9 cellular contexts compared by ENCODE assay signal in the genomic region with DNA sequence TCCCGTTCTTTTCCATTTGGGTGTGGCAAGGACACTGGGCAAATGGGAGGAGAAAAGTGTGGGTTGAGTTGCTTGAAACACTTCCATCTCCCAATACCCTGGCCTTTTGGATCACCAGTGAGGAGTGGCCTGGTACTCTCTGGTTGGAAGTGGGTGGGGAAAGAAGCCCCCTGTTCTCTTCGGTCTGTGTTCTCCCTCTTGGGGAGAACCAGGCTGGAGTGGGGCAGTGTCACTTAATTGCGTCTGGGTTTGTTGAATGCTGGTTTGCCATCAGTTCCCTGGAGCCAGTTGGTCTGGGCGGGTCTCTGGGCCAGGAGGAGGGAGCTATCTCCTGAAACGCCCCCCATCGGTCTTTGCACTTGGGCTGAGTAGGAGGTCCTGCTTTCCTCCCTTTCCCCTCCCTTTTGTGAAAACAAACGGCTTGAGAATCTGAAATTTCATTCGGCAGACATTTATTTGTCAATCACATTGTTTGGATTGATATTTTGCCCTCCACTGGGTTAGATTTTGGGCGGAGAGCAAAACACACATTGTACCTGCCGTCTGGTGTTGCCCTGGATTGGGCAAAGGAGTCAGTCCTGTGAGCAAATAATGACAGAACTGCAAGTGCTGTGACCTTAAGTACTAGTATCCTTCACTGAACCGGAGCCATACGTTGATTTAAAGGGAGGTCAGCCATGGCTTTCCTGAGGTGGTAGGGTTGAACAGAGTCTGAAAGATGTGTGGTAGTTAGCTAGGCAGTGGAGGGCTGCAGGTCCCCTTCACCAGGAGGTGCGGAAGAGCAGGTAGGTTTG. TPM values are rescaled to one million over a fixed set of nuclear protein-coding genes. Genes with fewer than 3 reads are reported as not detected.
DNase-seq lines count a peak whose midpoint lies in the region; ATAC-seq and TF ChIP-seq lines count a peak whose summit lies in the region.
"Had no signal": no experiment of that assay in that cellular context is flagged by ENCODE, and none has a peak within 500 bp of the region (broad histone marks: within the 10 kb centered on the region; RNA-seq: fewer than 3 reads in every experiment).

No MANE protein-coding gene starts in this region.

- TF ChIP-seq CTCF in DND-41 (IDR thresholded peaks at IDR 0.05; ENCODE audit: borderline replicate concordance, extremely low read depth, low read length, poor library complexity, severe bottlenecking) (no peak), osteocyte (IDR thresholded peaks at IDR 0.05) (no peak)

- H3K9me3 ChIP-seq in DND-41 (ENCODE audit: insufficient read depth, low read length, severe bottlenecking) (no peaks in the 10 kb centered on the region), endocrine pancreas (ENCODE audit: control insufficient read depth, low read length) (no peaks in the 10 kb centered on the region)

- no peaks in the 10 kb centered on the region for H3K27me3 Mint-ChIP-seq in osteocyte (ENCODE audit: unreplicated experiment)

- no peaks in the 10 kb centered on the region for H3K36me3 Mint-ChIP-seq in osteocyte (ENCODE audit: unreplicated experiment)

- H4K20me1 ChIP-seq in DND-41 (ENCODE audit: insufficient read depth, low read length) = peaks cover 40% of the 10 kb centered on the region

- DNase-seq in DND-41 (no peak), NCI-H82 (lab: John Stamatoyannopoulos, UW) (peak; percentile 89), osteocyte (ENCODE audit: extremely low spot score, unreplicated experiment) (no peak), occipital lobe (lab: John Stamatoyannopoulos, UW) (no peak), retina (no peak), NCI-H128 (lab: John Stamatoyannopoulos, UW; ENCODE audit: unreplicated experiment) (no peak), KBM-7 (no peak)

- in situ Hi-C loops in KBM-7 (cut with MboI; ENCODE audit: low pct_unique_long_range_greater_than_20kb, low sequenced_read_pairs) = no loop called here

- peak overlapping the region; percentile 90 for H3K4me3 Mint-ChIP-seq in osteocyte (ENCODE audit: unreplicated experiment)

- peak overlapping the region; percentile 68 to 95; a peak in 3 of 4 replicates for H3K4me3 ChIP-seq in DND-41 (ENCODE audit: low read depth in 1 of 2, low read length in 2 of 2)
- peak overlapping the region; percentile 74 for H3K4me3 ChIP-seq in endocrine pancreas (ENCODE audit: control insufficient read depth, insufficient read depth, low read length)

- no peak for ATAC-seq in DND-41 (ENCODE audit: insufficient read depth, low read depth)

- H3K79me2 ChIP-seq in DND-41 (ENCODE audit: insufficient read depth, low read length) = peaks cover 50% of the 10 kb centered on the region

- H3K27ac ChIP-seq in DND-41 (ENCODE audit: low read length) = no peak overlapping the region; the same call in 1 of the 2 replicates

- H3K9ac ChIP-seq in DND-41 (ENCODE audit: low read depth, low read length) = peak overlapping the region; percentile 65
- peak overlapping the region; percentile 77 for H3K9ac ChIP-seq in endocrine pancreas (ENCODE audit: control insufficient read depth, insufficient read depth, low read length)

- H3K27ac Mint-ChIP-seq in osteocyte (ENCODE audit: unreplicated experiment) = peak overlapping the region; percentile 85

- H3K4me2 ChIP-seq in DND-41 (ENCODE audit: insufficient read depth, low read length) = peak overlapping the region; percentile 93

- H3K27me3 ChIP-seq in DND-41 (ENCODE audit: insufficient read depth, low read length, poor library complexity) = no peaks in the 10 kb centered on the region
- H3K27me3 ChIP-seq in endocrine pancreas (ENCODE audit: control insufficient read depth, insufficient read depth, low read length) = no peaks in the 10 kb centered on the region

- H3K4me1 ChIP-seq in DND-41 (ENCODE audit: insufficient read depth, low read length) = peaks cover 49% of the 10 kb centered on the region
- H3K4me1 ChIP-seq in endocrine pancreas (ENCODE audit: control insufficient read depth, insufficient read depth, low read length) = no peaks in the 10 kb centered on the region

- H3K36me3 ChIP-seq in DND-41 (ENCODE audit: insufficient read depth, low read length) = no peaks in the 10 kb centered on the region
- no peaks in the 10 kb centered on the region for H3K36me3 ChIP-seq in endocrine pancreas (ENCODE audit: control insufficient read depth, insufficient read depth, low read length)

- peaks cover 25% of the 10 kb centered on the region for H3K4me1 Mint-ChIP-seq in osteocyte (ENCODE audit: unreplicated experiment)

- H2AFZ ChIP-seq in DND-41 (ENCODE audit: low read depth, low read length) = no peak overlapping the region

- H3K9me3 Mint-ChIP-seq in osteocyte (ENCODE audit: unreplicated experiment) = no peaks in the 10 kb centered on the region

RNA-seq across cellular contexts. Expression of gene PDIA5, which starts 1.6 kb away (rescaled TPM):
- total RNA-seq in osteocyte (35.5 and 39.7 TPM in 2 replicates), occipital lobe (3.1 TPM)

RNA-seq across cellular contexts. Expression of gene SEMA5B, which starts 40.9 kb away (rescaled TPM):
- 1.3 TPM in 2 replicates for total RNA-seq in osteocyte
- 9.8 TPM for total RNA-seq in occipital lobe
- total RNA-seq: T-helper 2 cell treated with Interferon-gamma antibody and Interleukin-4, amounts not matched to agents 100 ng/mL and 5 ng/mL, for 36 hours had no signal
